ENCODE assay signal across 9 cellular contexts in the genomic region with DNA sequence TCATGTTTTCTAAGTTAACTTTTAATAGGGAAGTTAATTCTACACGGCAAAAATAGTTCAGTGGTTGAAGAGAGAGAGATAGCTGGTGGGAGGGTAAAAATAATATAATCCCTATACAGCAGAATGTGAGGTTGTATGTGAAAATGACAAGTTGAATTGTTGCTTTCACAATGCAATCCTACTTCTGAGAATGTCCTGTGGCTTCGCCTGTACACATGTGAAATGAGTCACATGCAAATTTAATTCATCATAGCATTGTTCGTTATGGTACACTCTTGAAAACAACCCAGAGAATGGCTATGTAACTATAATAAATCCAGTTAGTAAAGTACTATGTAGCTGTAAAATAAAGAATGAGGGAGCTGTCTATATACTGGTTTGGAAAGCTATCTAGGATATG. TPM values are rescaled to one million over a fixed set of nuclear protein-coding genes. Genes with fewer than 3 reads are reported as not detected.
A peak's percentile ranks its signal among the peaks of the same experiment; 100 is the strongest.
DNase-seq lines count a peak whose midpoint lies in the region; ATAC-seq and TF ChIP-seq lines count a peak whose summit lies in the region.
"Had no signal": no experiment of that assay in that cellular context is flagged by ENCODE, and none has a peak within 500 bp of the region (broad histone marks: within the 10 kb centered on the region; RNA-seq: fewer than 3 reads in every experiment).

No MANE protein-coding gene starts in this region.

- peak overlapping the region; percentile 47 for H3K4me3 Mint-ChIP-seq in activated naive CD4-positive, alpha-beta T cell treated with anti-CD3 and anti-CD28 coated beads, Interleukin-2, amount 50 U/mL, for 24 hours
- H3K4me3 Mint-ChIP-seq in activated naive CD4-positive, alpha-beta T cell treated with anti-CD3 and anti-CD28 coated beads, Interleukin-2, amount 10 ng/mL, durations not matched to agents 7 days and 5 days = no peak overlapping the region
- H3K4me3 Mint-ChIP-seq in activated naive CD8-positive, alpha-beta T cell = peak overlapping the region; percentile 46
- no peak overlapping the region for H3K4me3 Mint-ChIP-seq in CD4-positive, alpha-beta T cell
- no peak overlapping the region for H3K4me3 Mint-ChIP-seq in effector memory CD8-positive, alpha-beta T cell

- intact Hi-C loops in CD4-positive, alpha-beta T cell (cut with DNase I, micrococcal nuclease) = no loop called here

- TF ChIP-seq CTCF in CD4-positive, alpha-beta T cell (IDR thresholded peaks at IDR 0.05) = no peak

- no peak for DNase-seq in activated naive CD4-positive, alpha-beta T cell treated with anti-CD3 and anti-CD28 coated beads, Interleukin-2, amount 10 ng/mL, durations not matched to agents 7 days and 5 days
- no peak for DNase-seq in CD4-positive, alpha-beta T cell
- no peak for DNase-seq in NCI-H446 (lab: John Stamatoyannopoulos, UW)
- DNase-seq in effector memory CD8-positive, alpha-beta T cell = no peak

- H3K9me3 Mint-ChIP-seq in activated naive CD4-positive, alpha-beta T cell treated with anti-CD3 and anti-CD28 coated beads, Interleukin-2, amount 50 U/mL, for 24 hours = no peaks in the 10 kb centered on the region
- H3K9me3 Mint-ChIP-seq in activated naive CD4-positive, alpha-beta T cell treated with anti-CD3 and anti-CD28 coated beads, Interleukin-2, amount 10 ng/mL, durations not matched to agents 7 days and 5 days = no peaks in the 10 kb centered on the region
- H3K9me3 Mint-ChIP-seq in activated naive CD8-positive, alpha-beta T cell (ENCODE audit: low read depth) = peaks cover 4% of the 10 kb centered on the region
- H3K9me3 Mint-ChIP-seq in CD4-positive, alpha-beta T cell = no peaks in the 10 kb centered on the region
- H3K9me3 Mint-ChIP-seq in effector memory CD8-positive, alpha-beta T cell = no peaks in the 10 kb centered on the region

- CTCF ChIA-PET in activated naive CD4-positive, alpha-beta T cell treated with anti-CD3 and anti-CD28 coated beads, Interleukin-2, amount 10 ng/mL, durations not matched to agents 7 days and 5 days (lab: Charles Lee) = interaction anchor here (0.7 to 1.4 kb wide), 6 partner anchors 9 to 119 kb away, joined by 3 to 9 read pairs (median 4); no protein-coding TSS in a partner anchor
- CTCF ChIA-PET in CD4-positive, alpha-beta T cell (lab: Charles Lee) = no interaction called here

- H3K9me3 ChIP-seq in CD4-positive, alpha-beta T cell (ENCODE audit: control insufficient read depth, low read length) = no peaks in the 10 kb centered on the region
- H3K9me3 ChIP-seq: BLaER1 treated with 17β-estradiol and CSF1 and Interleukin-3, amounts not matched to agents 10 nM and 100 nM had no signal

- H3K27me3 Mint-ChIP-seq in activated naive CD4-positive, alpha-beta T cell treated with anti-CD3 and anti-CD28 coated beads, Interleukin-2, amount 50 U/mL, for 24 hours = no peaks in the 10 kb centered on the region
- H3K27me3 Mint-ChIP-seq in activated naive CD4-positive, alpha-beta T cell treated with anti-CD3 and anti-CD28 coated beads, Interleukin-2, amount 10 ng/mL, durations not matched to agents 7 days and 5 days = no peaks in the 10 kb centered on the region
- no peaks in the 10 kb centered on the region for H3K27me3 Mint-ChIP-seq in activated naive CD8-positive, alpha-beta T cell
- H3K27me3 Mint-ChIP-seq in CD4-positive, alpha-beta T cell = no peaks in the 10 kb centered on the region
- H3K27me3 Mint-ChIP-seq in effector memory CD8-positive, alpha-beta T cell = no peaks in the 10 kb centered on the region

- H3K4me1 Mint-ChIP-seq in activated naive CD4-positive, alpha-beta T cell treated with anti-CD3 and anti-CD28 coated beads, Interleukin-2, amount 50 U/mL, for 24 hours = peaks cover 14% of the 10 kb centered on the region
- H3K4me1 Mint-ChIP-seq in activated naive CD4-positive, alpha-beta T cell treated with anti-CD3 and anti-CD28 coated beads, Interleukin-2, amount 10 ng/mL, durations not matched to agents 7 days and 5 days = peaks cover 11% of the 10 kb centered on the region
- H3K4me1 Mint-ChIP-seq in activated naive CD8-positive, alpha-beta T cell (ENCODE audit: low read depth) = peaks cover 9% of the 10 kb centered on the region
- H3K4me1 Mint-ChIP-seq in CD4-positive, alpha-beta T cell (ENCODE audit: low read depth) = no peaks in the 10 kb centered on the region
- H3K4me1 Mint-ChIP-seq in effector memory CD8-positive, alpha-beta T cell (ENCODE audit: low read depth in 2 of 2) = no peaks in the 10 kb centered on the region

- POLR2A ChIA-PET in CD4-positive, alpha-beta T cell (lab: Charles Lee) = no interaction called here

- peaks cover 13% of the 10 kb centered on the region for H3K36me3 Mint-ChIP-seq in activated naive CD4-positive, alpha-beta T cell treated with anti-CD3 and anti-CD28 coated beads, Interleukin-2, amount 50 U/mL, for 24 hours
- peaks cover 22% of the 10 kb centered on the region for H3K36me3 Mint-ChIP-seq in activated naive CD4-positive, alpha-beta T cell treated with anti-CD3 and anti-CD28 coated beads, Interleukin-2, amount 10 ng/mL, durations not matched to agents 7 days and 5 days
- peaks cover 18% of the 10 kb centered on the region for H3K36me3 Mint-ChIP-seq in activated naive CD8-positive, alpha-beta T cell
- H3K36me3 Mint-ChIP-seq in CD4-positive, alpha-beta T cell (ENCODE audit: low read depth) = peaks cover 33% of the 10 kb centered on the region
- peaks cover 9% of the 10 kb centered on the region for H3K36me3 Mint-ChIP-seq in effector memory CD8-positive, alpha-beta T cell (ENCODE audit: insufficient read depth)

- H3K27ac Mint-ChIP-seq in activated naive CD4-positive, alpha-beta T cell treated with anti-CD3 and anti-CD28 coated beads, Interleukin-2, amount 50 U/mL, for 24 hours = peak overlapping the region; percentile 88
- H3K27ac Mint-ChIP-seq in activated naive CD4-positive, alpha-beta T cell treated with anti-CD3 and anti-CD28 coated beads, Interleukin-2, amount 10 ng/mL, durations not matched to agents 7 days and 5 days = no peak overlapping the region
- peak overlapping the region; percentile 91 for H3K27ac Mint-ChIP-seq in activated naive CD8-positive, alpha-beta T cell
- no peak overlapping the region for H3K27ac Mint-ChIP-seq in CD4-positive, alpha-beta T cell
- no peak overlapping the region for H3K27ac Mint-ChIP-seq in effector memory CD8-positive, alpha-beta T cell

- no peaks in the 10 kb centered on the region for H3K27me3 ChIP-seq in CD4-positive, alpha-beta T cell (ENCODE audit: control insufficient read depth, insufficient read depth, low read length)
- H3K27me3 ChIP-seq: BLaER1 treated with 17β-estradiol and CSF1 and Interleukin-3, amounts not matched to agents 10 nM and 100 nM had no signal

- peak; percentile 99 for ATAC-seq in HG03045 (IDR thresholded peaks at IDR 0.05; ENCODE audit: unreplicated experiment)
- ATAC-seq in CD4-positive, alpha-beta T cell (ENCODE audit: poor library complexity) = no peak
- ATAC-seq in effector memory CD8-positive, alpha-beta T cell (replicated peaks) = no peak

- peak overlapping the region; percentile 84 for H3K27ac ChIP-seq in temporal lobe (ENCODE audit: low read depth, low read length)
- no peak overlapping the region for H3K27ac ChIP-seq in CD4-positive, alpha-beta T cell (ENCODE audit: low read depth, low read length)

RNA-seq across cellular contexts. Expression of a gene that starts 46.1 kb away (rescaled TPM):
- 68.1 TPM for total RNA-seq in temporal lobe
- total RNA-seq in CD4-positive, alpha-beta T cell = 10 to 100 TPM; 10.4 TPM

Comparison
In these comparisons a context has a peak if more than half of its experiments do, and no peak if none do; other contexts are left out.
1. H3K27ac Mint-ChIP-seq: peak in activated naive CD4-positive, alpha-beta T cell treated with anti-CD3 and anti-CD28 coated beads, Interleukin-2, amount 50 U/mL, for 24 hours (single experiment) and activated naive CD8-positive, alpha-beta T cell (single experiment); none in activated naive CD4-positive, alpha-beta T cell treated with anti-CD3 and anti-CD28 coated beads, Interleukin-2, amount 10 ng/mL, durations not matched to agents 7 days and 5 days (single experiment), CD4-positive, alpha-beta T cell (single experiment) and effector memory CD8-positive, alpha-beta T cell (0 of 2).
2. H3K4me3 Mint-ChIP-seq: peak in activated naive CD4-positive, alpha-beta T cell treated with anti-CD3 and anti-CD28 coated beads, Interleukin-2, amount 50 U/mL, for 24 hours (single experiment) and activated naive CD8-positive, alpha-beta T cell (single experiment); none in activated naive CD4-positive, alpha-beta T cell treated with anti-CD3 and anti-CD28 coated beads, Interleukin-2, amount 10 ng/mL, durations not matched to agents 7 days and 5 days (single experiment), CD4-positive, alpha-beta T cell (single experiment) and effector memory CD8-positive, alpha-beta T cell (0 of 2).